Comparison of ENCODE assay signal across 9 cellular contexts in genomic region chr17:17032131-17032692, GRCh38. TPM values are rescaled to one million over a fixed set of nuclear protein-coding genes. Genes with fewer than 3 reads are reported as not detected.
DNase-seq lines count a peak whose midpoint lies in the region; ATAC-seq lines count a peak whose summit lies in the region.
"Had no signal": no experiment of that assay in that cellular context is flagged by ENCODE, and none has a peak within 500 bp of the region (broad histone marks: within the 10 kb centered on the region; RNA-seq: fewer than 3 reads in every experiment).

No MANE protein-coding gene starts in this region.

- no peaks in the 10 kb centered on the region for H3K9me3 Mint-ChIP-seq in activated naive CD4-positive, alpha-beta T cell treated with anti-CD3 and anti-CD28 coated beads, Interleukin-2, amount 10 ng/mL, durations not matched to agents 7 days and 5 days

- CTCF ChIA-PET in activated naive CD4-positive, alpha-beta T cell treated with anti-CD3 and anti-CD28 coated beads, Interleukin-2, amount 10 ng/mL, durations not matched to agents 7 days and 5 days (lab: Charles Lee), result no interaction called here

- no peak overlapping the region for H3K4me3 Mint-ChIP-seq in activated naive CD4-positive, alpha-beta T cell treated with anti-CD3 and anti-CD28 coated beads, Interleukin-2, amount 10 ng/mL, durations not matched to agents 7 days and 5 days

- H3K27ac Mint-ChIP-seq in activated naive CD4-positive, alpha-beta T cell treated with anti-CD3 and anti-CD28 coated beads, Interleukin-2, amount 10 ng/mL, durations not matched to agents 7 days and 5 days, result no peak overlapping the region

- DNase-seq in LHCN-M2 (ENCODE audit: low read depth) (peak; percentile 79), left kidney (ENCODE audit: low read depth, low spot score) (peak; percentile 76), substantia nigra (lab: John Stamatoyannopoulos, UW) (peak in 42 of 49 donors; percentile 19 to 80 (median 59)), NCI-H2171 treated with DMSO at 0.1 percent for 48 hours (lab: John Stamatoyannopoulos, UW) (no peak)
- no peak for DNase-seq in activated naive CD4-positive, alpha-beta T cell treated with anti-CD3 and anti-CD28 coated beads, Interleukin-2, amount 10 ng/mL, durations not matched to agents 7 days and 5 days
- DNase-seq: activated T-cell treated with anti-CD3 and anti-CD28 coated beads for 4 hours had no signal

- no peaks in the 10 kb centered on the region for H3K4me1 Mint-ChIP-seq in activated naive CD4-positive, alpha-beta T cell treated with anti-CD3 and anti-CD28 coated beads, Interleukin-2, amount 10 ng/mL, durations not matched to agents 7 days and 5 days

- H3K27me3 Mint-ChIP-seq in activated naive CD4-positive, alpha-beta T cell treated with anti-CD3 and anti-CD28 coated beads, Interleukin-2, amount 10 ng/mL, durations not matched to agents 7 days and 5 days, result peaks cover 7% of the 10 kb centered on the region

- H3K36me3 Mint-ChIP-seq in activated naive CD4-positive, alpha-beta T cell treated with anti-CD3 and anti-CD28 coated beads, Interleukin-2, amount 10 ng/mL, durations not matched to agents 7 days and 5 days, result no peaks in the 10 kb centered on the region

- H3K27ac ChIP-seq in cingulate gyrus (ENCODE audit: low read depth, low read length), result peak overlapping the region; percentile 67
- peak overlapping the region; percentile 46 for H3K27ac ChIP-seq in substantia nigra (ENCODE audit: low read depth, low read length, poor library complexity, severe bottlenecking)

- ATAC-seq in activated CD4-positive, CD25-positive, alpha-beta regulatory T cell treated with anti-CD3 and anti-CD28 coated beads, Interleukin-2, amount 50 U/mL, for 24 hours, result no peak
- no peak for ATAC-seq in GM18861 (IDR thresholded peaks at IDR 0.05; ENCODE audit: unreplicated experiment)

RNA-seq across cellular contexts. Expression of gene MPRIP, which starts 10.0 kb away (rescaled TPM):
- 198 and 224 TPM in 2 replicates for total RNA-seq in LHCN-M2 (2014; rRNA removed)
- 296 TPM for polyA plus RNA-seq in LHCN-M2 (2012)

Comparison
In these comparisons a context has a peak if more than half of its experiments do, and no peak if none do; other contexts are left out.
1. DNase-seq: peak in LHCN-M2 (single experiment), left kidney (single experiment) and substantia nigra (42 of 49); none in NCI-H2171 treated with DMSO at 0.1 percent for 48 hours (single experiment) and activated naive CD4-positive, alpha-beta T cell treated with anti-CD3 and anti-CD28 coated beads, Interleukin-2, amount 10 ng/mL, durations not matched to agents 7 days and 5 days (single experiment).